In the genomic region with DNA sequence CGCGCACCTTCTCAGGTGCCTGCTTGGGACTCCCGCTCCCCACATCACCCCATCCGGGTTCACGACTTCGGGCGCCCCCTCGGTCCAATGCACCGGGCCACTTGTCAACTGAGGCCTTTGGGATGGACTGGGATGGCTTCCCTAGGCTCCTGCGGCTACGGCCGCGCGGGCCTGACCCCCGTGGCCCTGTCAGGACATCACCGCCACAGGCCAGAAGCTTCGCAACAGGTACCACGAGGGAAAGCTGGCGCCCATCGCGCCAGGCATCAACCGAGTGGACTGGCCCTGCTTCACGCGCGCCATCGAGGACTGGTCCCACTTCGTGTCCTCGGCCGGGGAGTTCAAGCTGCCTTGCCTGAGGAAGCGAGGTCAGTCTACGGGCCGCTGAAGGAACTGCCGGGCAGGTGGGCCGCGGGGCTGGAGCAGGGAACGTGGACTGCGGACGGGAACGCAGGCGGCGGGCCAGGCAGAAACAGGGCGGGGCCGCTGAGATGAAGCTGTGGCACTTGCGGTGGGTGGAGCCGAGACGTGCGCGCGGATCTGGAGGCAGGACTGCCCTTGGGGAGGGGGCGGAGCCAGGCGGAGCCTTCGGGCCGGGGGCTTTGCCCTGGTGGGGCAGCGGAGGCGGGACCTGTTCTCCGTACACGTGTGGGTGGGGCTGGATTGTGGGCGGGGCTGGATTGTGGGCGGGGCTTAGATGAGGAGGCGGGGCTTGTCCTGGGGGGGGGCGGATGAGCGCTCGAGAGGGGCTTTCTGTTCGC, we compare ENCODE assay signal across 1 cellular context.
TF ChIP-seq lines count a peak whose summit lies in the region.

No MANE protein-coding gene starts in this region.

TF ChIP-seq in HepG2, 621 proteins besides CTCF, POLR2A, EP300 and RAD21 (continued from another document and continues in another):
- TF ChIP-seq, protein P1, sequence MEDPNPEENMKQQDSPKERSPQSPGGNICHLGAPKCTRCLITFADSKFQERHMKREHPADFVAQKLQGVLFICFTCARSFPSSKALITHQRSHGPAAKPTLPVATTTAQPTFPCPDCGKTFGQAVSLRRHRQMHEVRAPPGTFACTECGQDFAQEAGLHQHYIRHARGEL (CRISPR knock-in tag; IDR thresholded peaks at IDR 0.05): no peak
- TF ChIP-seq ATF7 (IDR thresholded peaks at IDR 0.05) (no peak), ATF7 (CRISPR knock-in tag; IDR thresholded peaks at IDR 0.05) (no peak), RORA (CRISPR knock-in tag; IDR thresholded peaks at IDR 0.05) (no peak), HIVEP1 (CRISPR knock-in tag; IDR thresholded peaks at IDR 0.05) (peak; percentile 22; the same call in 1 of the 2 replicates), FOXA3 (CRISPR knock-in tag; IDR thresholded peaks at IDR 0.05) (no peak), ZNF678 (CRISPR knock-in tag; IDR thresholded peaks at IDR 0.05) (no peak), ZBTB20 (CRISPR knock-in tag; IDR thresholded peaks at IDR 0.05; ENCODE audit: borderline replicate concordance, low read depth) (no peak), HOXD1 (CRISPR knock-in tag; IDR thresholded peaks at IDR 0.05) (peak; percentile 52; the same call in 1 of the 2 replicates), STAG1 (CRISPR knock-in tag; IDR thresholded peaks at IDR 0.05) (no peak), SSRP1 (CRISPR knock-in tag; IDR thresholded peaks at IDR 0.05) (no peak), NR3C1 (CRISPR knock-in tag; IDR thresholded peaks at IDR 0.05) (peak; percentile 87; the same call in 1 of the 2 replicates), MEIS2 (CRISPR knock-in tag; IDR thresholded peaks at IDR 0.05) (peak; percentile 3; the same call in 1 of the 2 replicates), TCF12 (IDR thresholded peaks at IDR 0.05) (no peak), TCF12 (CRISPR knock-in tag; IDR thresholded peaks at IDR 0.05) (no peak), NONO (IDR thresholded peaks at IDR 0.05) (no peak), NONO (CRISPR knock-in tag; conservative IDR thresholded peaks at IDR 0.05) (0 out of 2 replicates have a peak, but pooled peaks have one; percentile 30), ZMAT3 (CRISPR knock-in tag; conservative IDR thresholded peaks at IDR 0.05) (no peak), FOXP1 (IDR thresholded peaks at IDR 0.05) (no peak), FOXP1 (CRISPR knock-in tag; IDR thresholded peaks at IDR 0.05) (no peak), ZBTB38 (CRISPR knock-in tag; IDR thresholded peaks at IDR 0.05) (peak; percentile 80), ZNF605 (CRISPR knock-in tag; IDR thresholded peaks at IDR 0.05) (no peak), CENPX (CRISPR knock-in tag; IDR thresholded peaks at IDR 0.05) (no peak), RFX1 (IDR thresholded peaks at IDR 0.05) (no peak), TBX2 (CRISPR knock-in tag; IDR thresholded peaks at IDR 0.05; ENCODE audit: borderline replicate concordance) (peak; percentile 30; the same call in 1 of the 2 replicates), HOXA3 (CRISPR knock-in tag; IDR thresholded peaks at IDR 0.05) (peak; percentile 19; the same call in 1 of the 2 replicates), ATF7-NPFF (CRISPR knock-in tag; IDR thresholded peaks at IDR 0.05; ENCODE audit: low read depth) (peak; percentile 30; the same call in 1 of the 2 replicates), ZNF839 (CRISPR knock-in tag; IDR thresholded peaks at IDR 0.05; ENCODE audit: borderline replicate concordance) (0 out of 2 replicates have a peak, but pooled peaks have one; percentile 60), ETV5 (CRISPR knock-in tag; IDR thresholded peaks at IDR 0.05; ENCODE audit: borderline replicate concordance) (peak; percentile 30; the same call in 1 of the 2 replicates), LCORL (IDR thresholded peaks at IDR 0.05) (no peak), LCORL (CRISPR knock-in tag; IDR thresholded peaks at IDR 0.05) (no peak), GZF1 (CRISPR knock-in tag; IDR thresholded peaks at IDR 0.05) (no peak), TCF7 (IDR thresholded peaks at IDR 0.05; ENCODE audit: low read depth) (no peak), CHD4 (IDR thresholded peaks at IDR 0.05; ENCODE audit: borderline replicate concordance, low read length) (no peak), IKZF1 (IDR thresholded peaks at IDR 0.05) (no peak), ZNF652 (CRISPR knock-in tag; IDR thresholded peaks at IDR 0.05; ENCODE audit: borderline replicate concordance, low read depth) (no peak), CC2D1A (CRISPR knock-in tag; IDR thresholded peaks at IDR 0.05) (no peak), ZNF432 (CRISPR knock-in tag; IDR thresholded peaks at IDR 0.05; ENCODE audit: borderline replicate concordance) (no peak), ZNF773 (CRISPR knock-in tag; IDR thresholded peaks at IDR 0.05; ENCODE audit: borderline replicate concordance) (no peak), ZNF33A (CRISPR knock-in tag; IDR thresholded peaks at IDR 0.05; ENCODE audit: borderline replicate concordance) (no peak), TP53 (CRISPR knock-in tag; conservative IDR thresholded peaks at IDR 0.05) (no peak), KAT8 (CRISPR knock-in tag; IDR thresholded peaks at IDR 0.05) (no peak)
- TF ChIP-seq, protein P2, sequence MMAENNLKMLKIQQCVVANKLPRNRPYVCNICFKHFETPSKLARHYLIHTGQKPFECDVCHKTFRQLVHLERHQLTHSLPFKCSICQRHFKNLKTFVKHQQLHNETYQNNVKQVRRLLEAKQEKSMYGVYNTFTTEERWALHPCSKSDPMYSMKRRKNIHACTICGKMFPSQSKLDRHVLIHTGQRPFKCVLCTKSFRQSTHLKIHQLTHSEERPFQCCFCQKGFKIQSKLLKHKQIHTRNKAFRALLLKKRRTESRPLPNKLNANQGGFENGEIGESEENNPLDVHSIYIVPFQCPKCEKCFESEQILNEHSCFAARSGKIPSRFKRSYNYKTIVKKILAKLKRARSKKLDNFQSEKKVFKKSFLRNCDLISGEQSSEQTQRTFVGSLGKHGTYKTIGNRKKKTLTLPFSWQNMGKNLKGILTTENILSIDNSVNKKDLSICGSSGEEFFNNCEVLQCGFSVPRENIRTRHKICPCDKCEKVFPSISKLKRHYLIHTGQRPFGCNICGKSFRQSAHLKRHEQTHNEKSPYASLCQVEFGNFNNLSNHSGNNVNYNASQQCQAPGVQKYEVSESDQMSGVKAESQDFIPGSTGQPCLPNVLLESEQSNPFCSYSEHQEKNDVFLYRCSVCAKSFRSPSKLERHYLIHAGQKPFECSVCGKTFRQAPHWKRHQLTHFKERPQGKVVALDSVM (CRISPR knock-in tag; IDR thresholded peaks at IDR 0.05): no peak
- TF ChIP-seq, protein P3, sequence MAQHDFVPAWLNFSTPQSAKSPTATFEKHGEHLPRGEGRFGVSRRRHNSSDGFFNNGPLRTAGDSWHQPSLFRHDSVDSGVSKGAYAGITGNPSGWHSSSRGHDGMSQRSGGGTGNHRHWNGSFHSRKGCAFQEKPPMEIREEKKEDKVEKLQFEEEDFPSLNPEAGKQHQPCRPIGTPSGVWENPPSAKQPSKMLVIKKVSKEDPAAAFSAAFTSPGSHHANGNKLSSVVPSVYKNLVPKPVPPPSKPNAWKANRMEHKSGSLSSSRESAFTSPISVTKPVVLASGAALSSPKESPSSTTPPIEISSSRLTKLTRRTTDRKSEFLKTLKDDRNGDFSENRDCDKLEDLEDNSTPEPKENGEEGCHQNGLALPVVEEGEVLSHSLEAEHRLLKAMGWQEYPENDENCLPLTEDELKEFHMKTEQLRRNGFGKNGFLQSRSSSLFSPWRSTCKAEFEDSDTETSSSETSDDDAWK (CRISPR knock-in tag; IDR thresholded peaks at IDR 0.05): no peak
- TF ChIP-seq, protein P4, sequence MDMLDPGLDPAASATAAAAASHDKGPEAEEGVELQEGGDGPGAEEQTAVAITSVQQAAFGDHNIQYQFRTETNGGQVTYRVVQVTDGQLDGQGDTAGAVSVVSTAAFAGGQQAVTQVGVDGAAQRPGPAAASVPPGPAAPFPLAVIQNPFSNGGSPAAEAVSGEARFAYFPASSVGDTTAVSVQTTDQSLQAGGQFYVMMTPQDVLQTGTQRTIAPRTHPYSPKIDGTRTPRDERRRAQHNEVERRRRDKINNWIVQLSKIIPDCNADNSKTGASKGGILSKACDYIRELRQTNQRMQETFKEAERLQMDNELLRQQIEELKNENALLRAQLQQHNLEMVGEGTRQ (IDR thresholded peaks at IDR 0.05; ENCODE audit: low read depth, low read length): no peak
- TF ChIP-seq, protein P4 (CRISPR knock-in tag; IDR thresholded peaks at IDR 0.05; ENCODE audit: borderline replicate concordance): no peak
- TF ChIP-seq, protein P5, sequence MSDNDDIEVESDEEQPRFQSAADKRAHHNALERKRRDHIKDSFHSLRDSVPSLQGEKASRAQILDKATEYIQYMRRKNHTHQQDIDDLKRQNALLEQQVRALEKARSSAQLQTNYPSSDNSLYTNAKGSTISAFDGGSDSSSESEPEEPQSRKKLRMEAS (IDR thresholded peaks at IDR 0.05): peak; percentile 43; the same call in 1 of the 2 replicates
- TF ChIP-seq, protein P6, sequence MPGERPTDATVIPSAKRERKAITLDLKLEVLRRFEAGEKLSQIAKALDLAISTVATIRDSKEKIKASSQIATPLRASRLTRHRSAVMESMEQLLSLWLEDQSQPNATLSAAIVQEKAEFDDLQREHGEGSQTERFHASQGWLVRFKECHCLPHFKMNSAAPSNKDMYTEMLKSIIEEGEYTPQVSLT (CRISPR knock-in tag; IDR thresholded peaks at IDR 0.05; ENCODE audit: borderline replicate concordance, low read depth): no peak
- TF ChIP-seq, protein P7, sequence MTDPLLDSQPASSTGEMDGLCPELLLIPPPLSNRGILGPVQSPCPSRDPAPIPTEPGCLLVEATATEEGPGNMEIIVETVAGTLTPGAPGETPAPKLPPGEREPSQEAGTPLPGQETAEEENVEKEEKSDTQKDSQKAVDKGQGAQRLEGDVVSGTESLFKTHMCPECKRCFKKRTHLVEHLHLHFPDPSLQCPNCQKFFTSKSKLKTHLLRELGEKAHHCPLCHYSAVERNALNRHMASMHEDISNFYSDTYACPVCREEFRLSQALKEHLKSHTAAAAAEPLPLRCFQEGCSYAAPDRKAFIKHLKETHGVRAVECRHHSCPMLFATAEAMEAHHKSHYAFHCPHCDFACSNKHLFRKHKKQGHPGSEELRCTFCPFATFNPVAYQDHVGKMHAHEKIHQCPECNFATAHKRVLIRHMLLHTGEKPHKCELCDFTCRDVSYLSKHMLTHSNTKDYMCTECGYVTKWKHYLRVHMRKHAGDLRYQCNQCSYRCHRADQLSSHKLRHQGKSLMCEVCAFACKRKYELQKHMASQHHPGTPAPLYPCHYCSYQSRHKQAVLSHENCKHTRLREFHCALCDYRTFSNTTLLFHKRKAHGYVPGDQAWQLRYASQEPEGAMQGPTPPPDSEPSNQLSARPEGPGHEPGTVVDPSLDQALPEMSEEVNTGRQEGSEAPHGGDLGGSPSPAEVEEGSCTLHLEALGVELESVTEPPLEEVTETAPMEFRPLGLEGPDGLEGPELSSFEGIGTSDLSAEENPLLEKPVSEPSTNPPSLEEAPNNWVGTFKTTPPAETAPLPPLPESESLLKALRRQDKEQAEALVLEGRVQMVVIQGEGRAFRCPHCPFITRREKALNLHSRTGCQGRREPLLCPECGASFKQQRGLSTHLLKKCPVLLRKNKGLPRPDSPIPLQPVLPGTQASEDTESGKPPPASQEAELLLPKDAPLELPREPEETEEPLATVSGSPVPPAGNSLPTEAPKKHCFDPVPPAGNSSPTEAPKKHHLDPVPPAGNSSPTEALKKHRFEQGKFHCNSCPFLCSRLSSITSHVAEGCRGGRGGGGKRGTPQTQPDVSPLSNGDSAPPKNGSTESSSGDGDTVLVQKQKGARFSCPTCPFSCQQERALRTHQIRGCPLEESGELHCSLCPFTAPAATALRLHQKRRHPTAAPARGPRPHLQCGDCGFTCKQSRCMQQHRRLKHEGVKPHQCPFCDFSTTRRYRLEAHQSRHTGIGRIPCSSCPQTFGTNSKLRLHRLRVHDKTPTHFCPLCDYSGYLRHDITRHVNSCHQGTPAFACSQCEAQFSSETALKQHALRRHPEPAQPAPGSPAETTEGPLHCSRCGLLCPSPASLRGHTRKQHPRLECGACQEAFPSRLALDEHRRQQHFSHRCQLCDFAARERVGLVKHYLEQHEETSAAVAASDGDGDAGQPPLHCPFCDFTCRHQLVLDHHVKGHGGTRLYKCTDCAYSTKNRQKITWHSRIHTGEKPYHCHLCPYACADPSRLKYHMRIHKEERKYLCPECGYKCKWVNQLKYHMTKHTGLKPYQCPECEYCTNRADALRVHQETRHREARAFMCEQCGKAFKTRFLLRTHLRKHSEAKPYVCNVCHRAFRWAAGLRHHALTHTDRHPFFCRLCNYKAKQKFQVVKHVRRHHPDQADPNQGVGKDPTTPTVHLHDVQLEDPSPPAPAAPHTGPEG (CRISPR knock-in tag; IDR thresholded peaks at IDR 0.05): no peak
- TF ChIP-seq, protein P8, sequence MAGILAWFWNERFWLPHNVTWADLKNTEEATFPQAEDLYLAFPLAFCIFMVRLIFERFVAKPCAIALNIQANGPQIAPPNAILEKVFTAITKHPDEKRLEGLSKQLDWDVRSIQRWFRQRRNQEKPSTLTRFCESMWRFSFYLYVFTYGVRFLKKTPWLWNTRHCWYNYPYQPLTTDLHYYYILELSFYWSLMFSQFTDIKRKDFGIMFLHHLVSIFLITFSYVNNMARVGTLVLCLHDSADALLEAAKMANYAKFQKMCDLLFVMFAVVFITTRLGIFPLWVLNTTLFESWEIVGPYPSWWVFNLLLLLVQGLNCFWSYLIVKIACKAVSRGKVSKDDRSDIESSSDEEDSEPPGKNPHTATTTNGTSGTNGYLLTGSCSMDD (CRISPR knock-in tag; IDR thresholded peaks at IDR 0.05): no peak
- TF ChIP-seq, protein P9, sequence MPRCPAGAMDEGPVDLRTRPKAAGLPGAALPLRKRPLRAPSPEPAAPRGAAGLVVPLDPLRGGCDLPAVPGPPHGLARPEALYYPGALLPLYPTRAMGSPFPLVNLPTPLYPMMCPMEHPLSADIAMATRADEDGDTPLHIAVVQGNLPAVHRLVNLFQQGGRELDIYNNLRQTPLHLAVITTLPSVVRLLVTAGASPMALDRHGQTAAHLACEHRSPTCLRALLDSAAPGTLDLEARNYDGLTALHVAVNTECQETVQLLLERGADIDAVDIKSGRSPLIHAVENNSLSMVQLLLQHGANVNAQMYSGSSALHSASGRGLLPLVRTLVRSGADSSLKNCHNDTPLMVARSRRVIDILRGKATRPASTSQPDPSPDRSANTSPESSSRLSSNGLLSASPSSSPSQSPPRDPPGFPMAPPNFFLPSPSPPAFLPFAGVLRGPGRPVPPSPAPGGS (CRISPR knock-in tag; IDR thresholded peaks at IDR 0.05): no peak
